ENCODE assay signal across 8 cellular contexts in genomic region chr18:3771121-3771971, GRCh38.
DNase-seq lines count a peak whose midpoint lies in the region; ATAC-seq and TF ChIP-seq lines count a peak whose summit lies in the region.

No MANE protein-coding gene starts in this region.

- peak overlapping the region; percentile 86 for H3K9ac ChIP-seq in mesenchymal stem cell (ENCODE audit: low read length)

- POLR2A ChIA-PET in AG04449 (lab: Yijun Ruan, JAX) = no interaction called here

- no peak overlapping the region for H3K4ac ChIP-seq in mesenchymal stem cell (ENCODE audit: low read depth in 1 of 2, low read length in 2 of 2)

- H3K27ac ChIP-seq in effector memory CD4-positive, alpha-beta T cell (ENCODE audit: insufficient read depth, low read length, poor library complexity, severe bottlenecking) = no peak overlapping the region
- peak overlapping the region; percentile 79 for H3K27ac ChIP-seq in mesenchymal stem cell (ENCODE audit: low read length, poor library complexity, severe bottlenecking)

- H4K91ac ChIP-seq in mesenchymal stem cell (ENCODE audit: low read length) = no peak overlapping the region

- H3K4me3 ChIP-seq in AG04449 (ENCODE audit: low read depth, low read length) (peak overlapping the region; percentile 47), mesenchymal stem cell (ENCODE audit: insufficient read depth in 1 of 2, low read depth in 1 of 2, low read length in 2 of 2) (peak overlapping the region; percentile 49 to 70)
- H3K4me3 ChIP-seq in effector memory CD4-positive, alpha-beta T cell (ENCODE audit: insufficient read depth, low read depth, low read length, poor library complexity, severe bottlenecking) = peak overlapping the region; percentile 11

- H3K36me3 ChIP-seq in effector memory CD4-positive, alpha-beta T cell (ENCODE audit: control insufficient read depth, insufficient read depth, low read length) = no peaks in the 10 kb centered on the region
- no peaks in the 10 kb centered on the region for H3K36me3 ChIP-seq in mesenchymal stem cell (ENCODE audit: control insufficient read depth in 1 of 2, insufficient read depth in 2 of 2, low read depth in 1 of 2, low read length in 2 of 2)

- H3K9me3 ChIP-seq in effector memory CD4-positive, alpha-beta T cell (ENCODE audit: control insufficient read depth, low read length) = no peaks in the 10 kb centered on the region
- H3K9me3 ChIP-seq in mesenchymal stem cell (ENCODE audit: control insufficient read depth, low read length) = peaks cover 1% of the 10 kb centered on the region

- no peak overlapping the region for H2BK15ac ChIP-seq in mesenchymal stem cell (ENCODE audit: low read depth, poor library complexity, severe bottlenecking)

- H2BK5ac ChIP-seq in mesenchymal stem cell (ENCODE audit: low read depth, low read length, poor library complexity, severe bottlenecking) = no peak overlapping the region

- ATAC-seq in GM18520 (IDR thresholded peaks at IDR 0.05; ENCODE audit: unreplicated experiment) (peak; percentile 69), HG03095 (IDR thresholded peaks at IDR 0.05; ENCODE audit: unreplicated experiment) (peak; percentile 98)

- peaks cover 4% of the 10 kb centered on the region for H3K4me1 ChIP-seq in effector memory CD4-positive, alpha-beta T cell (ENCODE audit: control insufficient read depth, insufficient read depth, low read length, poor library complexity, severe bottlenecking)
- H3K4me1 ChIP-seq in mesenchymal stem cell (ENCODE audit: control insufficient read depth, insufficient read depth, low read depth, low read length) = peaks cover 4% of the 10 kb centered on the region

- no peak overlapping the region for H4K8ac ChIP-seq in mesenchymal stem cell (ENCODE audit: low read length)

- CTCF ChIA-PET in AG04449 (lab: Yijun Ruan, JAX) = interaction anchor here (0.7 to 9.0 kb wide), 72 partner anchors 8 to 495 kb away, joined by 3 to 237 read pairs (median 5); no protein-coding TSS in a partner anchor

- H3K27me3 ChIP-seq in effector memory CD4-positive, alpha-beta T cell (replicated peaks; ENCODE audit: control insufficient read depth, insufficient read depth, low read length, poor library complexity, severe bottlenecking) = no peaks in the 10 kb centered on the region
- no peaks in the 10 kb centered on the region for H3K27me3 ChIP-seq in mesenchymal stem cell (ENCODE audit: control insufficient read depth in 1 of 2, insufficient read depth in 1 of 2, low read length in 2 of 2)

- peak overlapping the region in 1 of 2 experiments; percentile 4 for H3K18ac ChIP-seq in mesenchymal stem cell (ENCODE audit: low read depth in 1 of 2, low read length in 2 of 2)

- no peak overlapping the region for H2BK12ac ChIP-seq in mesenchymal stem cell (ENCODE audit: low read length in 2 of 2)

- H2AK5ac ChIP-seq in mesenchymal stem cell (ENCODE audit: low read length, severe bottlenecking) = no peak overlapping the region

- peak; percentile 99 for TF ChIP-seq CTCF in AG04449 (IDR thresholded peaks at IDR 0.05; ENCODE audit: insufficient read depth, low read length, missing control alignments)

- no peak overlapping the region for H2BK120ac ChIP-seq in mesenchymal stem cell (ENCODE audit: low read depth, low read length)

- under 1% methylated on average over 34 of the region's 40 CpGs for WGBS in mesenchymal stem cell

- H3K23ac ChIP-seq in mesenchymal stem cell (ENCODE audit: low read length in 2 of 2) = no peak overlapping the region

- H3K4me2 ChIP-seq in mesenchymal stem cell (ENCODE audit: low read length, poor library complexity, severe bottlenecking) = peak overlapping the region; percentile 64

- peak overlapping the region; percentile 75 for H2AFZ ChIP-seq in mesenchymal stem cell (ENCODE audit: low read depth, low read length)

- H3K14ac ChIP-seq in mesenchymal stem cell (ENCODE audit: low read length in 2 of 2) = no peak overlapping the region

- DNase-seq in AG04449 (ENCODE audit: low read depth, low spot score) = peak; percentile 78
- DNase-seq in NCI-H526 (lab: John Stamatoyannopoulos, UW) = peak; percentile 23 to 66
- peak; percentile 20 to 55 for DNase-seq in activated CD8-positive, alpha-beta memory T cell treated with anti-CD3 and anti-CD28 coated beads for 1 hour (ENCODE audit: extremely low read depth in 1 of 2, low read depth in 1 of 2)
- DNase-seq in effector memory CD4-positive, alpha-beta T cell = peak; percentile 17 to 43 (median 29)
- peak; percentile 93 for DNase-seq in mesenchymal stem cell
- peak; percentile 68 to 72 (median 71) for DNase-seq in stimulated activated CD4-positive, alpha-beta T cell treated with anti-CD3 and anti-CD28 coated beads, TNF-alpha, amount 100 ng/mL, for 48 hours (ENCODE audit: low read depth in 3 of 3)

- H3K79me1 ChIP-seq in mesenchymal stem cell (replicated peaks; ENCODE audit: low read length, poor library complexity, severe bottlenecking) = no peaks in the 10 kb centered on the region

Comparison
In these comparisons a context has a peak if more than half of its experiments do, and no peak if none do; other contexts are left out.
1. DNase-seq: peak in every context shown above with its lines; median percentile 93 in mesenchymal stem cell; 78 in AG04449; 71 in stimulated activated CD4-positive, alpha-beta T cell treated with anti-CD3 and anti-CD28 coated beads, TNF-alpha, amount 100 ng/mL, for 48 hours; 44 in NCI-H526; 38 in activated CD8-positive, alpha-beta memory T cell treated with anti-CD3 and anti-CD28 coated beads for 1 hour; 29 in effector memory CD4-positive, alpha-beta T cell.